In genomic region chr1:110163591-110163990, GRCh38 we compare ENCODE assay signal across 20 cellular contexts. TPM values are rescaled to one million over a fixed set of nuclear protein-coding genes. Genes with fewer than 3 reads are reported as not detected.
DNase-seq lines count a peak whose midpoint lies in the region; FAIRE-seq and TF ChIP-seq lines count a peak whose summit lies in the region.
"Had no signal": no experiment of that assay in that cellular context is flagged by ENCODE, and none has a peak within 500 bp of the region (broad histone marks: within the 10 kb centered on the region; RNA-seq: fewer than 3 reads in every experiment).

No MANE protein-coding gene starts in this region.

- H3K9me3 ChIP-seq in mammary epithelial cell (replicated peaks; ENCODE audit: insufficient read depth, low read length) = no peaks in the 10 kb centered on the region
- H3K9me3 ChIP-seq in astrocyte (ENCODE audit: insufficient read depth, low read depth, low read length) = no peaks in the 10 kb centered on the region
- no peaks in the 10 kb centered on the region for H3K9me3 ChIP-seq in suprapubic skin
- H3K9me3 ChIP-seq: Caco-2 had no signal

- no peak overlapping the region for H2BK5ac ChIP-seq in mesendoderm (ENCODE audit: low read length)

- no peak overlapping the region for H3K27ac Mint-ChIP-seq in MCF 10A (ENCODE audit: low read depth, unreplicated experiment)
- H3K27ac Mint-ChIP-seq in astrocyte (ENCODE audit: unreplicated experiment) = peak overlapping the region; percentile 12
- H3K27ac Mint-ChIP-seq: CD14-positive monocyte, T-cell had no signal

- H3K18ac ChIP-seq in mesendoderm (ENCODE audit: low read length) = no peak overlapping the region

- no peak overlapping the region for H3K4me2 ChIP-seq in mammary epithelial cell (ENCODE audit: insufficient read depth, low read depth, low read length)
- no peak overlapping the region for H3K4me2 ChIP-seq in astrocyte (ENCODE audit: low read length)
- H3K4me2 ChIP-seq in mesendoderm (ENCODE audit: low read length) = no peak overlapping the region

- H3K9ac ChIP-seq in mammary epithelial cell (ENCODE audit: insufficient read depth, low read length) (no peak overlapping the region), astrocyte (ENCODE audit: low read length) (no peak overlapping the region), mesendoderm (ENCODE audit: low read length) (no peak overlapping the region)

- H3K27me3 ChIP-seq in mammary epithelial cell (ENCODE audit: insufficient read depth, low read length) = peaks cover 6% of the 10 kb centered on the region
- peaks cover 4% of the 10 kb centered on the region for H3K27me3 ChIP-seq in astrocyte (ENCODE audit: insufficient read depth, low read length)
- no peaks in the 10 kb centered on the region for H3K27me3 ChIP-seq in mesendoderm (ENCODE audit: insufficient read depth, low read length, poor library complexity)
- H3K27me3 ChIP-seq in suprapubic skin = peaks cover 7% of the 10 kb centered on the region

- H3K27me3 Mint-ChIP-seq in MCF 10A (ENCODE audit: insufficient read depth, unreplicated experiment) (peaks cover 25% of the 10 kb centered on the region), astrocyte (ENCODE audit: low read depth, unreplicated experiment) (peaks cover 59% of the 10 kb centered on the region)

- CTCF ChIA-PET in MCF 10A (lab: Yijun Ruan, JAX) (interaction anchor here (0.6 to 2.5 kb wide), 2 partner anchors 39 to 58 kb away, joined by 3 to 8 read pairs; no protein-coding TSS in a partner anchor), mammary epithelial cell (lab: Charles Lee; ENCODE audit: low non-redundant PET) (no interaction called here)

- H2AFZ ChIP-seq in mammary epithelial cell (ENCODE audit: low read depth, low read length) (no peak overlapping the region), astrocyte (ENCODE audit: low read depth, low read length) (no peak overlapping the region)

- no peak overlapping the region for H3K56ac ChIP-seq in mesendoderm (ENCODE audit: low read length)

- H3K27ac ChIP-seq in mammary epithelial cell (ENCODE audit: insufficient read depth, low read depth, low read length) = no peak overlapping the region
- H3K27ac ChIP-seq in astrocyte (ENCODE audit: low read depth, low read length) = no peak overlapping the region
- H3K27ac ChIP-seq in mesendoderm (ENCODE audit: low read depth, low read length) = no peak overlapping the region
- H3K27ac ChIP-seq in suprapubic skin = no peak overlapping the region
- H3K27ac ChIP-seq: RWPE1 had no signal

- TF ChIP-seq CTCF in MCF 10A (IDR thresholded peaks at IDR 0.05; ENCODE audit: unreplicated experiment) (no peak), mammary epithelial cell (conservative IDR thresholded peaks at IDR 0.05 in 1 of 2, IDR thresholded peaks at IDR 0.05 in 1 of 2; ENCODE audit: extremely low read depth in 1 of 2, insufficient read depth in 1 of 2, low read depth in 1 of 2, low read length in 2 of 2) (no peak), astrocyte (IDR thresholded peaks at IDR 0.05; ENCODE audit: insufficient read depth, low read depth, low read length) (no peak), suprapubic skin (IDR thresholded peaks at IDR 0.05) (no peak)

- dilution Hi-C loops in mammary epithelial cell (cut with HindIII; ENCODE audit: low sequenced_read_pairs) = loop anchor here (5.0 kb wide), 2 partner anchors 41 to 44 kb away; no protein-coding TSS in a partner anchor

- DNase-seq in MCF 10A (ENCODE audit: unreplicated experiment) (peak; percentile 30), mammary epithelial cell (no peak), NCI-H2029 treated with DMSO at 0.1 percent for 48 hours (lab: John Stamatoyannopoulos, UW) (peak; percentile 16), astrocyte (ENCODE audit: low read depth) (no peak), mesendoderm (peak; percentile 37), suprapubic skin (ENCODE audit: low spot score in 2 of 2) (no peak), SHP77 treated with DMSO at 0.1 percent for 48 hours (lab: John Stamatoyannopoulos, UW) (no peak), D341Med (ENCODE audit: low spot score) (no peak)
- DNase-seq: Caco-2, Kasumi-1, NCI-H1436, NCI-H2171, NCI-H526, OCI-M1, T-cell had no signal

- in situ Hi-C loops in mammary epithelial cell (cut with MboI; ENCODE audit: low sequenced_read_pairs in 2 of 2) = no loop called here

- no peak for TF ChIP-seq POLR2A in suprapubic skin (IDR thresholded peaks at IDR 0.05)

- 45% methylated on average over 6 of the region's 7 CpGs for WGBS in mammary epithelial cell (ENCODE audit: low coverage, missing lambda C conversion rate)
- WGBS in mesendoderm (ENCODE audit: extremely low coverage, insufficient coverage, low lambda C conversion rate) = no CpG with 5 or more reads among the region's 7 CpGs
- 45% methylated on average over 7 of the region's 7 CpGs for WGBS in suprapubic skin

- BruUV-seq in MCF 10A (replicated peaks; lab: Mats Ljungman, UMichigan) (no TSS peak), mammary epithelial cell (replicated peaks; lab: Mats Ljungman, UMichigan) (no TSS peak)

- H3K4me3 ChIP-seq in mammary epithelial cell (replicated peaks in 1 of 3; ENCODE audit: insufficient read depth in 1 of 3, low read depth in 2 of 3, low read length in 3 of 3) = no peak overlapping the region
- no peak overlapping the region for H3K4me3 ChIP-seq in astrocyte (ENCODE audit: insufficient read depth, low read depth, low read length)
- no peak overlapping the region for H3K4me3 ChIP-seq in mesendoderm (ENCODE audit: low read length)
- no peak overlapping the region for H3K4me3 ChIP-seq in suprapubic skin

- no peak overlapping the region for H2AK5ac ChIP-seq in mesendoderm (ENCODE audit: low read length)

- no peak overlapping the region for H3K4ac ChIP-seq in mesendoderm (ENCODE audit: low read depth, low read length)

- FAIRE-seq in astrocyte (lab: Jason Lieb, UNC) = no peak

- no peaks in the 10 kb centered on the region for H3K4me1 ChIP-seq in mammary epithelial cell (ENCODE audit: insufficient read depth, low read length)
- H3K4me1 ChIP-seq in astrocyte (ENCODE audit: insufficient read depth, low read length) = no peaks in the 10 kb centered on the region
- no peaks in the 10 kb centered on the region for H3K4me1 ChIP-seq in mesendoderm (ENCODE audit: control insufficient read depth, low read depth, low read length)
- H3K4me1 ChIP-seq in suprapubic skin = peaks cover 2% of the 10 kb centered on the region
- H3K4me1 ChIP-seq: Caco-2 had no signal

- H4K5ac ChIP-seq in mesendoderm (ENCODE audit: low read length) = no peak overlapping the region

- H3K36me3 Mint-ChIP-seq in MCF 10A (ENCODE audit: insufficient read depth, unreplicated experiment) (no peaks in the 10 kb centered on the region), astrocyte (ENCODE audit: low read depth, unreplicated experiment) (peaks cover 4% of the 10 kb centered on the region)
- H3K36me3 Mint-ChIP-seq: CD14-positive monocyte had no signal

- no peak overlapping the region for H3K23ac ChIP-seq in mesendoderm (ENCODE audit: low read length)

- no peak overlapping the region for H3K4me3 Mint-ChIP-seq in MCF 10A (ENCODE audit: unreplicated experiment)
- no peak overlapping the region for H3K4me3 Mint-ChIP-seq in astrocyte (ENCODE audit: unreplicated experiment)
- H3K4me3 Mint-ChIP-seq: CD14-positive monocyte, T-cell had no signal

- H3K9me3 Mint-ChIP-seq in MCF 10A (ENCODE audit: unreplicated experiment) = no peaks in the 10 kb centered on the region
- H3K9me3 Mint-ChIP-seq in astrocyte (ENCODE audit: unreplicated experiment) = peaks cover 5% of the 10 kb centered on the region
- H3K9me3 Mint-ChIP-seq: T-cell had no signal

- TF ChIP-seq EP300 in suprapubic skin (IDR thresholded peaks at IDR 0.05) = no peak

- no peak overlapping the region for H2BK15ac ChIP-seq in mesendoderm (replicated peaks; ENCODE audit: low read depth)

- H4K8ac ChIP-seq in mesendoderm (ENCODE audit: low read depth, low read length) = no peak overlapping the region

- H3K79me2 ChIP-seq in mammary epithelial cell (ENCODE audit: insufficient read depth, low read length) (no peaks in the 10 kb centered on the region), astrocyte (ENCODE audit: insufficient read depth, low read length) (no peaks in the 10 kb centered on the region), mesendoderm (ENCODE audit: control insufficient read depth, insufficient read depth, low read length) (no peaks in the 10 kb centered on the region)

- POLR2A ChIA-PET in MCF 10A (lab: Yijun Ruan, JAX) = interaction anchor here (0.9 kb wide), 1 partner anchor 9 kb away, joined by 3 read pairs; no protein-coding TSS in a partner anchor

- no peaks in the 10 kb centered on the region for H4K20me1 ChIP-seq in mammary epithelial cell (ENCODE audit: insufficient read depth, low read length)
- H4K20me1 ChIP-seq in astrocyte (ENCODE audit: insufficient read depth, low read length) = no peaks in the 10 kb centered on the region

- H3K4me1 Mint-ChIP-seq in MCF 10A (ENCODE audit: insufficient read depth, unreplicated experiment) (no peaks in the 10 kb centered on the region), astrocyte (ENCODE audit: low read depth, unreplicated experiment) (no peaks in the 10 kb centered on the region)
- H3K4me1 Mint-ChIP-seq: CD14-positive monocyte, T-cell had no signal

- no peak overlapping the region for H2BK120ac ChIP-seq in mesendoderm (ENCODE audit: low read depth, low read length)

- intact Hi-C loops in MCF 10A (cut with micrococcal nuclease) (no loop called here), mammary epithelial cell (cut with micrococcal nuclease) (no loop called here)

- H3K36me3 ChIP-seq in mammary epithelial cell (ENCODE audit: insufficient read depth, low read length) (no peaks in the 10 kb centered on the region), astrocyte (ENCODE audit: insufficient read depth, low read length) (no peaks in the 10 kb centered on the region), mesendoderm (ENCODE audit: control insufficient read depth, insufficient read depth, low read length) (no peaks in the 10 kb centered on the region), suprapubic skin (no peaks in the 10 kb centered on the region)

- H3K79me1 ChIP-seq in mesendoderm (ENCODE audit: low read length) = no peaks in the 10 kb centered on the region

RNA-seq across cellular contexts. Expression of gene SLC6A17, which starts 13.3 kb away (rescaled TPM):
- total RNA-seq in MCF 10A (2022) (0.20 TPM in 1 of 2 replicates, not detected in the other), mammary epithelial cell (under 1 TPM; under 0.01 to 0.52 TPM), astrocyte (3.6 and 4.4 TPM in 2 replicates), suprapubic skin (10 to 100 TPM in 2 of 4 donors, 1 to 10 TPM in 2; 5.2 to 18.6 (median 8.0) TPM)
- polyA plus RNA-seq in mammary epithelial cell = 0.09 TPM
- polyA minus RNA-seq in mammary epithelial cell = not detected
- polyA plus RNA-seq in mesendoderm (2013, experiment 1 of 2) = 1.6 TPM
- 1.6 TPM for polyA plus RNA-seq in mesendoderm (2013, experiment 2 of 2)
- total RNA-seq: A673, Caco-2, T-cell had no signal
- polyA plus RNA-seq: CD14-positive monocyte had no signal

RNA-seq across cellular contexts. Expression of gene KCNC4, which starts 46.5 kb away (rescaled TPM):
- total RNA-seq in MCF 10A (2022) (1.1 and 1.3 TPM in 2 replicates), mammary epithelial cell (1 to 10 TPM; 5.3 to 6.7 TPM), astrocyte (2.6 and 3.1 TPM in 2 replicates), suprapubic skin (10 to 100 TPM in 1 of 4 donors, 1 to 10 TPM in 3; 4.5 to 15.8 (median 7.4) TPM)
- 3.6 TPM for polyA plus RNA-seq in mammary epithelial cell
- 8.2 TPM for polyA minus RNA-seq in mammary epithelial cell
- 6.3 TPM for polyA plus RNA-seq in mesendoderm (2013, experiment 1 of 2)
- 6.0 TPM for polyA plus RNA-seq in mesendoderm (2013, experiment 2 of 2)

RNA-seq across cellular contexts. Expression of gene UBL4B, which starts 51.3 kb away (rescaled TPM):
- total RNA-seq in MCF 10A (2022) (not detected in 2 replicates), mammary epithelial cell (not detected), astrocyte (not detected in 2 replicates), suprapubic skin (1 to 10 TPM in 2 of 4 donors, under 1 TPM in 1, not detected in 1; 0.48 to 1.8 (median 1.1) TPM)
- polyA plus RNA-seq in mammary epithelial cell = not detected
- polyA minus RNA-seq in mammary epithelial cell = not detected
- 0.03 TPM for polyA plus RNA-seq in mesendoderm (2013, experiment 1 of 2)
- 0.04 TPM for polyA plus RNA-seq in mesendoderm (2013, experiment 2 of 2)
- total RNA-seq: A673, Caco-2, H4, SK-MEL-5, T-cell had no signal
- polyA plus RNA-seq: CD14-positive monocyte had no signal

Comparison
In these comparisons a context has a peak if more than half of its experiments do, and no peak if none do; other contexts are left out.
1. DNase-seq: peak in MCF 10A (single experiment), NCI-H2029 treated with DMSO at 0.1 percent for 48 hours (single experiment) and mesendoderm (single experiment); none in mammary epithelial cell (single experiment), astrocyte (single experiment), suprapubic skin (0 of 2), SHP77 treated with DMSO at 0.1 percent for 48 hours (single experiment) and D341Med (single experiment).